Comparison of ENCODE assay signal across 31 cellular contexts in genomic region chr13:101019126-101019525, GRCh38.
DNase-seq lines count a peak whose midpoint lies in the region; ATAC-seq, FAIRE-seq and TF ChIP-seq lines count a peak whose summit lies in the region.
"Had no signal": no experiment of that assay in that cellular context is flagged by ENCODE, and none has a peak within 500 bp of the region (broad histone marks: within the 10 kb centered on the region; RNA-seq: fewer than 3 reads in every experiment).

No MANE protein-coding gene starts in this region.

- H3K9me3 Mint-ChIP-seq in astrocyte (ENCODE audit: unreplicated experiment) = no peaks in the 10 kb centered on the region
- H3K9me3 Mint-ChIP-seq: activated naive CD4-positive, alpha-beta T cell treated with anti-CD3 and anti-CD28 coated beads, Interleukin-2, amount 50 U/mL, for 24 hours; activated T-helper 2 cell treated with anti-CD3 and anti-CD28 coated beads, Interferon-gamma antibody, Interleukin-2, Interleukin-4, amounts not matched to agents 10 μg/mL and 5 μg/mL and 100 μg/mL, durations not matched to agents 14 hours and 24 hours and 36 hours; naive thymus-derived CD8-positive, alpha-beta T cell had no signal

- no peak for TF ChIP-seq EP300 in SK-N-SH (IDR thresholded peaks at IDR 0.05; ENCODE audit: borderline replicate concordance in 1 of 2, low read depth in 1 of 2, low read length in 1 of 2)

- H3K27me3 Mint-ChIP-seq in astrocyte (ENCODE audit: low read depth, unreplicated experiment) = no peaks in the 10 kb centered on the region
- H3K27me3 Mint-ChIP-seq: IgD-negative memory B cell had no signal

- TF ChIP-seq RAD21 in SK-N-SH (IDR thresholded peaks at IDR 0.05; ENCODE audit: low read length) = no peak

- no peak overlapping the region for H2AFZ ChIP-seq in SK-N-SH (ENCODE audit: low read depth)
- H2AFZ ChIP-seq in astrocyte (ENCODE audit: low read depth, low read length) = no peak overlapping the region

- no peaks in the 10 kb centered on the region for H3K9me2 ChIP-seq in SK-N-SH

- peaks cover 6% of the 10 kb centered on the region for H3K4me1 Mint-ChIP-seq in astrocyte (ENCODE audit: low read depth, unreplicated experiment)
- H3K4me1 Mint-ChIP-seq: activated naive CD4-positive, alpha-beta T cell treated with anti-CD3 and anti-CD28 coated beads, Interleukin-2, amount 50 U/mL, for 24 hours; CD4-positive, CD25-positive, alpha-beta regulatory T cell; IgD-negative memory B cell; naive thymus-derived CD8-positive, alpha-beta T cell had no signal

- ATAC-seq in SK-N-SH treated with all-trans-retinoic acid at 6 μM for 48 hours (peak; percentile 32; the same call in 2 of the 3 replicates), HG03025 (IDR thresholded peaks at IDR 0.05; ENCODE audit: low FRiP score, unreplicated experiment) (no peak)
- ATAC-seq: heart left ventricle; naive thymus-derived CD8-positive, alpha-beta T cell; psoas muscle had no signal

- no peaks in the 10 kb centered on the region for H3K36me3 Mint-ChIP-seq in astrocyte (ENCODE audit: low read depth, unreplicated experiment)
- H3K36me3 Mint-ChIP-seq: activated naive CD4-positive, alpha-beta T cell treated with anti-CD3 and anti-CD28 coated beads, Interleukin-2, amount 50 U/mL, for 24 hours; CD4-positive, CD25-positive, alpha-beta regulatory T cell; IgD-negative memory B cell; naive thymus-derived CD8-positive, alpha-beta T cell had no signal

- CTCF ChIA-PET in SK-N-SH (lab: Yijun Ruan, JAX) = no interaction called here

- no peak overlapping the region for H3K27ac ChIP-seq in SK-N-SH (ENCODE audit: low read depth in 2 of 2, low read length in 1 of 2)
- H3K27ac ChIP-seq in astrocyte (ENCODE audit: low read depth, low read length) = peak overlapping the region; percentile 29
- H3K27ac ChIP-seq: 22Rv1, heart left ventricle, lower lobe of right lung, psoas muscle, sigmoid colon, tibial nerve had no signal

- H3K36me3 ChIP-seq in SK-N-SH (replicated peaks in 1 of 2; ENCODE audit: control insufficient read depth in 1 of 2, insufficient read depth in 2 of 2, low read length in 1 of 2) (no peaks in the 10 kb centered on the region), astrocyte (ENCODE audit: insufficient read depth, low read length) (no peaks in the 10 kb centered on the region)
- H3K36me3 ChIP-seq: HAP-1, heart left ventricle, lower lobe of right lung, sigmoid colon, tibial nerve had no signal

- 46% methylated on average over 1 of the region's 1 CpG for WGBS in SK-N-SH (ENCODE audit: low lambda C conversion rate)

- H3K9ac ChIP-seq in SK-N-SH (no peak overlapping the region), astrocyte (ENCODE audit: low read length) (no peak overlapping the region)

- POLR2A ChIA-PET in SK-N-SH (lab: Yijun Ruan, JAX) = no interaction called here

- H3K9me3 ChIP-seq in SK-N-SH (no peaks in the 10 kb centered on the region), astrocyte (ENCODE audit: insufficient read depth, low read depth, low read length) (no peaks in the 10 kb centered on the region)
- H3K9me3 ChIP-seq: HAP-1, heart left ventricle, lower lobe of right lung, psoas muscle, sigmoid colon, tibial nerve had no signal

- H3K4me2 ChIP-seq in SK-N-SH (no peak overlapping the region), astrocyte (ENCODE audit: low read length) (peak overlapping the region; percentile 59)

- H3K79me2 ChIP-seq in SK-N-SH (ENCODE audit: insufficient read depth) = no peaks in the 10 kb centered on the region
- no peaks in the 10 kb centered on the region for H3K79me2 ChIP-seq in astrocyte (ENCODE audit: insufficient read depth, low read length)

- H4K20me1 ChIP-seq in SK-N-SH (ENCODE audit: insufficient read depth) = no peaks in the 10 kb centered on the region
- H4K20me1 ChIP-seq in astrocyte (ENCODE audit: insufficient read depth, low read length) = no peaks in the 10 kb centered on the region

- DNase-seq in SK-N-SH (no peak), astrocyte (ENCODE audit: low read depth) (peak; percentile 32), iris pigment epithelial cell (ENCODE audit: low read depth) (peak; percentile 16), pons (ENCODE audit: low spot score) (no peak), COLO668 (lab: John Stamatoyannopoulos, UW; ENCODE audit: unreplicated experiment) (no peak), Kasumi-1 (lab: John Stamatoyannopoulos, UW) (no peak)
- DNase-seq: activated CD4-positive, alpha-beta T cell treated with anti-CD3 and anti-CD28 coated beads for 48 hours; amygdala; CD4-positive, CD25-positive, alpha-beta regulatory T cell; DMS79 treated with DMSO at 0.1 percent for 48 hours; heart left ventricle; kidney glomerular epithelial cell; lower lobe of right lung; naive thymus-derived CD8-positive, alpha-beta T cell; NCI-H1092 treated with DMSO at 0.1 percent for 48 hours; NCI-H1694 treated with DMSO at 0.1 percent for 48 hours; NCI-H446; NCI-H774; nucleus accumbens; psoas muscle; sigmoid colon; stimulated activated CD4-positive, alpha-beta T cell treated with anti-CD3 and anti-CD28 coated beads, Interleukin-4, amount 100 ng/mL, for 24 hours had no signal

- FAIRE-seq in astrocyte (lab: Jason Lieb, UNC) = no peak
- FAIRE-seq: colon had no signal

- no peak for TF ChIP-seq CTCF in SK-N-SH (IDR thresholded peaks at IDR 0.05)
- TF ChIP-seq CTCF in astrocyte (IDR thresholded peaks at IDR 0.05; ENCODE audit: insufficient read depth, low read depth, low read length) = no peak

- H3K4me1 ChIP-seq in SK-N-SH (ENCODE audit: control insufficient read depth in 1 of 2, insufficient read depth in 2 of 2, low read depth in 1 of 2, low read length in 1 of 2) = no peaks in the 10 kb centered on the region; a peak in 1 of 4 replicates
- H3K4me1 ChIP-seq in astrocyte (ENCODE audit: insufficient read depth, low read length) = peaks cover 12% of the 10 kb centered on the region
- H3K4me1 ChIP-seq: heart left ventricle, lower lobe of right lung, psoas muscle, sigmoid colon, tibial nerve had no signal

- no peaks in the 10 kb centered on the region for H3F3A ChIP-seq in SK-N-SH (replicated peaks; ENCODE audit: insufficient read depth)

- H3K27me3 ChIP-seq in SK-N-SH (ENCODE audit: insufficient read depth) (no peaks in the 10 kb centered on the region), astrocyte (ENCODE audit: insufficient read depth, low read length) (no peaks in the 10 kb centered on the region)
- H3K27me3 ChIP-seq: tibial nerve had no signal

- H3K4me3 Mint-ChIP-seq in astrocyte (ENCODE audit: unreplicated experiment) = no peak overlapping the region
- H3K4me3 Mint-ChIP-seq: activated naive CD4-positive, alpha-beta T cell treated with anti-CD3 and anti-CD28 coated beads, Interleukin-2, amount 50 U/mL, for 24 hours; CD4-positive, CD25-positive, alpha-beta regulatory T cell; IgD-negative memory B cell; naive thymus-derived CD8-positive, alpha-beta T cell had no signal

- H3K27ac Mint-ChIP-seq in astrocyte (ENCODE audit: unreplicated experiment) = no peak overlapping the region
- H3K27ac Mint-ChIP-seq: activated naive CD4-positive, alpha-beta T cell treated with anti-CD3 and anti-CD28 coated beads, Interleukin-2, amount 50 U/mL, for 24 hours; activated T-helper 2 cell treated with anti-CD3 and anti-CD28 coated beads, Interferon-gamma antibody, Interleukin-2, Interleukin-4, amounts not matched to agents 10 μg/mL and 5 μg/mL and 100 μg/mL, durations not matched to agents 14 hours and 24 hours and 36 hours; CD4-positive, CD25-positive, alpha-beta regulatory T cell; IgD-negative memory B cell; naive thymus-derived CD8-positive, alpha-beta T cell had no signal

- H3K4me3 ChIP-seq in SK-N-SH (ENCODE audit: low read depth in 2 of 2, low read length in 1 of 2) (no peak overlapping the region), astrocyte (ENCODE audit: insufficient read depth, low read depth, low read length) (no peak overlapping the region)
- H3K4me3 ChIP-seq: HAP-1, heart left ventricle, lower lobe of right lung, psoas muscle, sigmoid colon, tibial nerve had no signal

TF ChIP-seq in SK-N-SH treated with all-trans-retinoic acid at 6 μM for 48 hours, 23 proteins besides CTCF, POLR2A, EP300 and RAD21 (continues in another document):
- TF ChIP-seq POU6F1 (CRISPR knock-in tag; IDR thresholded peaks at IDR 0.05; ENCODE audit: borderline replicate concordance, low read depth) = no peak

TF ChIP-seq in SK-N-SH, 30 proteins besides CTCF, POLR2A, EP300 and RAD21:
- no peak for TF ChIP-seq TCF12 (IDR thresholded peaks at IDR 0.05)
- no peak for TF ChIP-seq MXI1 (IDR thresholded peaks at IDR 0.05; ENCODE audit: low read depth, low read length)
- no peak for TF ChIP-seq RCOR1 (IDR thresholded peaks at IDR 0.05; ENCODE audit: low read length)
- no peak for TF ChIP-seq MAX (IDR thresholded peaks at IDR 0.05; ENCODE audit: low read depth)
- TF ChIP-seq CHD2 (IDR thresholded peaks at IDR 0.05; ENCODE audit: low read length, partially characterized antibody) = no peak

Comparison
In these comparisons a context has a peak if more than half of its experiments do, and no peak if none do; other contexts are left out.
1. DNase-seq: peak in astrocyte (single experiment) and iris pigment epithelial cell (single experiment); none in SK-N-SH (single experiment), pons (single experiment), COLO668 (single experiment) and Kasumi-1 (0 of 2).